In the genomic region with DNA sequence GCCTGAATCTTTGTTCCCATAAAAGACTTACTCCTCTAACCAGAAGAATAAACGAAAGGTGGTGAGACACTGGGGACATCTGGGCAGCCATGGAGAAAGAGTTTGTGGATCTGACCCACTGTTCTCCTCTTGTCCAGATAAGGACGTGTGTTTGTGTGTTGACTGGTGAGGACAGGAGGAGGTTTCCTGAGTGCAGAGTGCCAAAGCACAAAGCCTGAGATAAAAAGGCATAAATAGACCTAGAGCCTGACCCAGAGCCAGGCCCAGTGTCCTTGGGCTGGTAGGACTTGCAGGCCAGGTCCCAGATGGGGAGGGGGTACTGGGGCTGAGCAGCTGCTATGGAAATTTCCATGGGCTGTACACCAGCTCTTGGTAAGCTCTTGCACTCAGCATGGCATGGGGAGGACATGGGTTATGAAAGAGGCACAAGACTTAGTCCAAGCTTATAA, we compare ENCODE assay signal across 1 cellular context.
TF ChIP-seq lines count a peak whose summit lies in the region.

No MANE protein-coding gene starts in this region.

TF ChIP-seq in HepG2, 621 proteins besides CTCF, POLR2A, EP300 and RAD21 (continued from another document and continues in another):
- TF ChIP-seq, protein P1, sequence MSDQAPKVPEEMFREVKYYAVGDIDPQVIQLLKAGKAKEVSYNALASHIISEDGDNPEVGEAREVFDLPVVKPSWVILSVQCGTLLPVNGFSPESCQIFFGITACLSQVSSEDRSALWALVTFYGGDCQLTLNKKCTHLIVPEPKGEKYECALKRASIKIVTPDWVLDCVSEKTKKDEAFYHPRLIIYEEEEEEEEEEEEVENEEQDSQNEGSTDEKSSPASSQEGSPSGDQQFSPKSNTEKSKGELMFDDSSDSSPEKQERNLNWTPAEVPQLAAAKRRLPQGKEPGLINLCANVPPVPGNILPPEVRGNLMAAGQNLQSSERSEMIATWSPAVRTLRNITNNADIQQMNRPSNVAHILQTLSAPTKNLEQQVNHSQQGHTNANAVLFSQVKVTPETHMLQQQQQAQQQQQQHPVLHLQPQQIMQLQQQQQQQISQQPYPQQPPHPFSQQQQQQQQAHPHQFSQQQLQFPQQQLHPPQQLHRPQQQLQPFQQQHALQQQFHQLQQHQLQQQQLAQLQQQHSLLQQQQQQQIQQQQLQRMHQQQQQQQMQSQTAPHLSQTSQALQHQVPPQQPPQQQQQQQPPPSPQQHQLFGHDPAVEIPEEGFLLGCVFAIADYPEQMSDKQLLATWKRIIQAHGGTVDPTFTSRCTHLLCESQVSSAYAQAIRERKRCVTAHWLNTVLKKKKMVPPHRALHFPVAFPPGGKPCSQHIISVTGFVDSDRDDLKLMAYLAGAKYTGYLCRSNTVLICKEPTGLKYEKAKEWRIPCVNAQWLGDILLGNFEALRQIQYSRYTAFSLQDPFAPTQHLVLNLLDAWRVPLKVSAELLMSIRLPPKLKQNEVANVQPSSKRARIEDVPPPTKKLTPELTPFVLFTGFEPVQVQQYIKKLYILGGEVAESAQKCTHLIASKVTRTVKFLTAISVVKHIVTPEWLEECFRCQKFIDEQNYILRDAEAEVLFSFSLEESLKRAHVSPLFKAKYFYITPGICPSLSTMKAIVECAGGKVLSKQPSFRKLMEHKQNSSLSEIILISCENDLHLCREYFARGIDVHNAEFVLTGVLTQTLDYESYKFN (CRISPR knock-in tag; conservative IDR thresholded peaks at IDR 0.05): peak; percentile 91
- TF ChIP-seq FOXP1 (IDR thresholded peaks at IDR 0.05) (no peak), FOXP1 (CRISPR knock-in tag; IDR thresholded peaks at IDR 0.05) (peak; percentile 66; the same call in 1 of the 2 replicates), SOX6 (IDR thresholded peaks at IDR 0.05) (no peak), SOX6 (CRISPR knock-in tag; IDR thresholded peaks at IDR 0.05) (peak; percentile 77), AGO1 (IDR thresholded peaks at IDR 0.05; ENCODE audit: low read depth, low read length, poor library complexity, severe bottlenecking) (no peak), FOXO1 (CRISPR knock-in tag; IDR thresholded peaks at IDR 0.05) (peak; percentile 91), SOX13 (IDR thresholded peaks at IDR 0.05) (no peak), SOX13 (CRISPR knock-in tag; conservative IDR thresholded peaks at IDR 0.05 in 1 of 2, IDR thresholded peaks at IDR 0.05 in 1 of 2) (peak in 1 of 2 experiments; percentile 80; a peak in 2 of 4 replicates), ZNF552 (CRISPR knock-in tag; IDR thresholded peaks at IDR 0.05; ENCODE audit: borderline replicate concordance) (no peak), ZNF335 (CRISPR knock-in tag; IDR thresholded peaks at IDR 0.05) (peak; percentile 63; the same call in 1 of the 2 replicates), ZNF746 (CRISPR knock-in tag; IDR thresholded peaks at IDR 0.05) (peak; percentile 72; the same call in 1 of the 2 replicates), XRCC5 (optimal IDR thresholded peaks at IDR 0.05; ENCODE audit: low read length) (peak; percentile 74), MAF1 (CRISPR knock-in tag; IDR thresholded peaks at IDR 0.05; ENCODE audit: borderline replicate concordance) (no peak), ZNF350 (CRISPR knock-in tag; IDR thresholded peaks at IDR 0.05; ENCODE audit: borderline replicate concordance, low read depth) (peak; percentile 47; the same call in 1 of the 2 replicates), GTF3A (CRISPR knock-in tag; conservative IDR thresholded peaks at IDR 0.05) (no peak), FOXK1 (CRISPR knock-in tag; IDR thresholded peaks at IDR 0.05; ENCODE audit: borderline replicate concordance, low read depth) (0 out of 2 replicates have a peak, but pooled peaks have one; percentile 26), FOXA3 (CRISPR knock-in tag; IDR thresholded peaks at IDR 0.05) (peak; percentile 57), TBX2 (CRISPR knock-in tag; IDR thresholded peaks at IDR 0.05; ENCODE audit: borderline replicate concordance) (peak; percentile 57; the same call in 1 of the 2 replicates), KDM6A (CRISPR knock-in tag; IDR thresholded peaks at IDR 0.05; ENCODE audit: low read depth) (0 out of 2 replicates have a peak, but pooled peaks have one; percentile 16), KMT2B (CRISPR knock-in tag; IDR thresholded peaks at IDR 0.05) (0 out of 2 replicates have a peak, but pooled peaks have one; percentile 31), SMAD3 (CRISPR knock-in tag; IDR thresholded peaks at IDR 0.05) (peak; percentile 57; the same call in 1 of the 2 replicates), NCOA2 (CRISPR knock-in tag; IDR thresholded peaks at IDR 0.05) (peak; percentile 71), ELF3 (CRISPR knock-in tag; IDR thresholded peaks at IDR 0.05) (peak; percentile 67; the same call in 1 of the 2 replicates), ISL2 (CRISPR knock-in tag; IDR thresholded peaks at IDR 0.05) (peak; percentile 68; the same call in 1 of the 2 replicates), PHF21A (CRISPR knock-in tag; IDR thresholded peaks at IDR 0.05) (peak; percentile 93), ZBTB42 (CRISPR knock-in tag; IDR thresholded peaks at IDR 0.05) (no peak), TP53 (CRISPR knock-in tag; conservative IDR thresholded peaks at IDR 0.05) (no peak), ZNF644 (CRISPR knock-in tag; IDR thresholded peaks at IDR 0.05; ENCODE audit: low read depth) (peak; percentile 91), RELA (CRISPR knock-in tag; IDR thresholded peaks at IDR 0.05) (0 out of 2 replicates have a peak, but pooled peaks have one; percentile 53), CBFB (CRISPR knock-in tag; IDR thresholded peaks at IDR 0.05) (0 out of 2 replicates have a peak, but pooled peaks have one; percentile 19), BRD4 (CRISPR knock-in tag; IDR thresholded peaks at IDR 0.05) (0 out of 2 replicates have a peak, but pooled peaks have one; percentile 58), NBN (conservative IDR thresholded peaks at IDR 0.05) (no peak), TGIF2 (CRISPR knock-in tag; IDR thresholded peaks at IDR 0.05) (no peak), ZBTB20 (CRISPR knock-in tag; IDR thresholded peaks at IDR 0.05; ENCODE audit: borderline replicate concordance, low read depth) (peak; percentile 50; the same call in 1 of the 2 replicates), PHF5A (CRISPR knock-in tag; IDR thresholded peaks at IDR 0.05; ENCODE audit: low read depth, unreplicated experiment) (peak; percentile 38), ZMYM3 (CRISPR knock-in tag; IDR thresholded peaks at IDR 0.05) (peak; percentile 56; the same call in 1 of the 2 replicates), PITX1 (CRISPR knock-in tag; IDR thresholded peaks at IDR 0.05) (peak; percentile 74; the same call in 1 of the 2 replicates), ZNF30 (CRISPR knock-in tag; IDR thresholded peaks at IDR 0.05) (no peak), HDAC2 (CRISPR knock-in tag; IDR thresholded peaks at IDR 0.05) (peak; percentile 77), RXRA (CRISPR knock-in tag; IDR thresholded peaks at IDR 0.05) (peak; percentile 67; the same call in 1 of the 2 replicates), ZNF121 (CRISPR knock-in tag; IDR thresholded peaks at IDR 0.05) (0 out of 2 replicates have a peak, but pooled peaks have one; percentile 56), SP1 (IDR thresholded peaks at IDR 0.05) (no peak), SP1 (CRISPR knock-in tag; IDR thresholded peaks at IDR 0.05) (peak; percentile 50), HHEX (CRISPR knock-in tag; IDR thresholded peaks at IDR 0.05) (no peak), FOSL2 (CRISPR knock-in tag; IDR thresholded peaks at IDR 0.05) (peak; percentile 47; the same call in 1 of the 2 replicates), ZNF430 (CRISPR knock-in tag; IDR thresholded peaks at IDR 0.05) (peak; percentile 82), KDM4B (CRISPR knock-in tag; IDR thresholded peaks at IDR 0.05) (peak; percentile 66; the same call in 1 of the 2 replicates)
- TF ChIP-seq, protein P2, sequence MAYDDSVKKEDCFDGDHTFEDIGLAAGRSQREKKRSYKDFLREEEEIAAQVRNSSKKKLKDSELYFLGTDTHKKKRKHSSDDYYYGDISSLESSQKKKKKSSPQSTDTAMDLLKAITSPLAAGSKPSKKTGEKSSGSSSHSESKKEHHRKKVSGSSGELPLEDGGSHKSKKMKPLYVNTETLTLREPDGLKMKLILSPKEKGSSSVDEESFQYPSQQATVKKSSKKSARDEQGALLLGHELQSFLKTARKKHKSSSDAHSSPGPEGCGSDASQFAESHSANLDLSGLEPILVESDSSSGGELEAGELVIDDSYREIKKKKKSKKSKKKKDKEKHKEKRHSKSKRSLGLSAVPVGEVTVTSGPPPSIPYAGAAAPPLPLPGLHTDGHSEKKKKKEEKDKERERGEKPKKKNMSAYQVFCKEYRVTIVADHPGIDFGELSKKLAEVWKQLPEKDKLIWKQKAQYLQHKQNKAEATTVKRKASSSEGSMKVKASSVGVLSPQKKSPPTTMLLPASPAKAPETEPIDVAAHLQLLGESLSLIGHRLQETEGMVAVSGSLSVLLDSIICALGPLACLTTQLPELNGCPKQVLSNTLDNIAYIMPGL (CRISPR knock-in tag; IDR thresholded peaks at IDR 0.05; ENCODE audit: borderline replicate concordance in 1 of 2, low read depth in 1 of 2): peak in 1 of 2 experiments; percentile 28; a peak in 1 of 4 replicates
- TF ChIP-seq, protein P3, sequence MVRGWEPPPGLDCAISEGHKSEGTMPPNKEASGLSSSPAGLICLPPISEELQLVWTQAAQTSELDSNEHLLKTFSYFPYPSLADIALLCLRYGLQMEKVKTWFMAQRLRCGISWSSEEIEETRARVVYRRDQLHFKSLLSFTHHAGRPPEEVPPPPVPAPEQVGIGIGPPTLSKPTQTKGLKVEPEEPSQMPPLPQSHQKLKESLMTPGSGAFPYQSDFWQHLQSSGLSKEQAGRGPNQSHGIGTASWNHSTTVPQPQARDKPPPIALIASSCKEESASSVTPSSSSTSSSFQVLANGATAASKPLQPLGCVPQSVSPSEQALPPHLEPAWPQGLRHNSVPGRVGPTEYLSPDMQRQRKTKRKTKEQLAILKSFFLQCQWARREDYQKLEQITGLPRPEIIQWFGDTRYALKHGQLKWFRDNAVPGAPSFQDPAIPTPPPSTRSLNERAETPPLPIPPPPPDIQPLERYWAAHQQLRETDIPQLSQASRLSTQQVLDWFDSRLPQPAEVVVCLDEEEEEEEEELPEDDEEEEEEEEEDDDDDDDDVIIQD (CRISPR knock-in tag; IDR thresholded peaks at IDR 0.05; ENCODE audit: low read depth): peak; percentile 63; the same call in 1 of the 2 replicates
- TF ChIP-seq, protein P4, sequence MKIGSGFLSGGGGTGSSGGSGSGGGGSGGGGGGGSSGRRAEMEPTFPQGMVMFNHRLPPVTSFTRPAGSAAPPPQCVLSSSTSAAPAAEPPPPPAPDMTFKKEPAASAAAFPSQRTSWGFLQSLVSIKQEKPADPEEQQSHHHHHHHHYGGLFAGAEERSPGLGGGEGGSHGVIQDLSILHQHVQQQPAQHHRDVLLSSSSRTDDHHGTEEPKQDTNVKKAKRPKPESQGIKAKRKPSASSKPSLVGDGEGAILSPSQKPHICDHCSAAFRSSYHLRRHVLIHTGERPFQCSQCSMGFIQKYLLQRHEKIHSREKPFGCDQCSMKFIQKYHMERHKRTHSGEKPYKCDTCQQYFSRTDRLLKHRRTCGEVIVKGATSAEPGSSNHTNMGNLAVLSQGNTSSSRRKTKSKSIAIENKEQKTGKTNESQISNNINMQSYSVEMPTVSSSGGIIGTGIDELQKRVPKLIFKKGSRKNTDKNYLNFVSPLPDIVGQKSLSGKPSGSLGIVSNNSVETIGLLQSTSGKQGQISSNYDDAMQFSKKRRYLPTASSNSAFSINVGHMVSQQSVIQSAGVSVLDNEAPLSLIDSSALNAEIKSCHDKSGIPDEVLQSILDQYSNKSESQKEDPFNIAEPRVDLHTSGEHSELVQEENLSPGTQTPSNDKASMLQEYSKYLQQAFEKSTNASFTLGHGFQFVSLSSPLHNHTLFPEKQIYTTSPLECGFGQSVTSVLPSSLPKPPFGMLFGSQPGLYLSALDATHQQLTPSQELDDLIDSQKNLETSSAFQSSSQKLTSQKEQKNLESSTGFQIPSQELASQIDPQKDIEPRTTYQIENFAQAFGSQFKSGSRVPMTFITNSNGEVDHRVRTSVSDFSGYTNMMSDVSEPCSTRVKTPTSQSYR (CRISPR knock-in tag; IDR thresholded peaks at IDR 0.05; ENCODE audit: borderline replicate concordance): 0 out of 2 replicates have a peak, but pooled peaks have one; percentile 9
- TF ChIP-seq, protein P5, sequence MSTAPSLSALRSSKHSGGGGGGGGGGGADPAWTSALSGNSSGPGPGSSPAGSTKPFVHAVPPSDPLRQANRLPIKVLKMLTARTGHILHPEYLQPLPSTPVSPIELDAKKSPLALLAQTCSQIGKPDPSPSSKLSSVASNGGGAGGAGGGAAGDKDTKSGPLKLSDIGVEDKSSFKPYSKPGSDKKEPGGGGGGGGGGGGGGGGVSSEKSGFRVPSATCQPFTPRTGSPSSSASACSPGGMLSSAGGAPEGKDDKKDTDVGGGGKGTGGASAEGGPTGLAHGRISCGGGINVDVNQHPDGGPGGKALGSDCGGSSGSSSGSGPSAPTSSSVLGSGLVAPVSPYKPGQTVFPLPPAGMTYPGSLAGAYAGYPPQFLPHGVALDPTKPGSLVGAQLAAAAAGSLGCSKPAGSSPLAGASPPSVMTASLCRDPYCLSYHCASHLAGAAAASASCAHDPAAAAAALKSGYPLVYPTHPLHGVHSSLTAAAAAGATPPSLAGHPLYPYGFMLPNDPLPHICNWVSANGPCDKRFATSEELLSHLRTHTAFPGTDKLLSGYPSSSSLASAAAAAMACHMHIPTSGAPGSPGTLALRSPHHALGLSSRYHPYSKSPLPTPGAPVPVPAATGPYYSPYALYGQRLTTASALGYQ (CRISPR knock-in tag; IDR thresholded peaks at IDR 0.05): peak; percentile 37; the same call in 1 of the 2 replicates
- TF ChIP-seq, protein P6, sequence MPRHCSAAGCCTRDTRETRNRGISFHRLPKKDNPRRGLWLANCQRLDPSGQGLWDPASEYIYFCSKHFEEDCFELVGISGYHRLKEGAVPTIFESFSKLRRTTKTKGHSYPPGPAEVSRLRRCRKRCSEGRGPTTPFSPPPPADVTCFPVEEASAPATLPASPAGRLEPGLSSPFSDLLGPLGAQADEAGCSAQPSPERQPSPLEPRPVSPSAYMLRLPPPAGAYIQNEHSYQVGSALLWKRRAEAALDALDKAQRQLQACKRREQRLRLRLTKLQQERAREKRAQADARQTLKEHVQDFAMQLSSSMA (CRISPR knock-in tag; IDR thresholded peaks at IDR 0.05): peak; percentile 64; the same call in 1 of the 2 replicates
- TF ChIP-seq, protein P7, sequence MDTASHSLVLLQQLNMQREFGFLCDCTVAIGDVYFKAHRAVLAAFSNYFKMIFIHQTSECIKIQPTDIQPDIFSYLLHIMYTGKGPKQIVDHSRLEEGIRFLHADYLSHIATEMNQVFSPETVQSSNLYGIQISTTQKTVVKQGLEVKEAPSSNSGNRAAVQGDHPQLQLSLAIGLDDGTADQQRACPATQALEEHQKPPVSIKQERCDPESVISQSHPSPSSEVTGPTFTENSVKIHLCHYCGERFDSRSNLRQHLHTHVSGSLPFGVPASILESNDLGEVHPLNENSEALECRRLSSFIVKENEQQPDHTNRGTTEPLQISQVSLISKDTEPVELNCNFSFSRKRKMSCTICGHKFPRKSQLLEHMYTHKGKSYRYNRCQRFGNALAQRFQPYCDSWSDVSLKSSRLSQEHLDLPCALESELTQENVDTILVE (CRISPR knock-in tag; IDR thresholded peaks at IDR 0.05): peak; percentile 60; the same call in 1 of the 2 replicates
